10 cellular contexts compared by ENCODE assay signal in the genomic region with DNA sequence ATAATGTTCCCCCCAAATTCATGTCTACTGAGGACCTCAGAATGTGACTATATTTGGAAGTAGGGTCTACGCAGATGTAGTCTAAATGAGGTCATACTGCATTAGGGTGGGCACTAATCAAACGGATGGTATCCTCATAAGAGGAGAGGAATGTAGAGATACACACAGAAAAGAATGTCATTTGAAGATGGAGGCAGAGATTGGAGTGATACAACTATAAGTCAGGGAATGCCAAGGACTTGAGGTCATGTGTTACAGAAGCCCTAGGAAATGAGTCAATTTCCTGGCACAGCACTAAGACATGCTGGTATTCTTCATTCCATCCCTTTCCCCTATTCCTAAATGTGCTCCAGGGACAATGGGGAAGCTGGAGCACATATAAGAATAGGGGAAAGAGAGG. TPM values are rescaled to one million over a fixed set of nuclear protein-coding genes. Genes with fewer than 3 reads are reported as not detected.
DNase-seq lines count a peak whose midpoint lies in the region; ATAC-seq and TF ChIP-seq lines count a peak whose summit lies in the region.
"Had no signal": no experiment of that assay in that cellular context is flagged by ENCODE, and none has a peak within 500 bp of the region (broad histone marks: within the 10 kb centered on the region; RNA-seq: fewer than 3 reads in every experiment).

No MANE protein-coding gene starts in this region.

- peak overlapping the region; percentile 34 for H3K27ac Mint-ChIP-seq in activated naive CD4-positive, alpha-beta T cell treated with anti-CD3 and anti-CD28 coated beads, Interleukin-2, amount 10 ng/mL, durations not matched to agents 7 days and 5 days
- H3K27ac Mint-ChIP-seq in activated T-helper 17 cell treated with anti-CD3 and anti-CD28 coated beads, Interleukin-2, amount 50 U/mL, for 72 hours = peak overlapping the region; percentile 94

- no peak overlapping the region for H3K4me3 Mint-ChIP-seq in activated naive CD4-positive, alpha-beta T cell treated with anti-CD3 and anti-CD28 coated beads, Interleukin-2, amount 10 ng/mL, durations not matched to agents 7 days and 5 days
- peak overlapping the region; percentile 86 for H3K4me3 Mint-ChIP-seq in activated T-helper 17 cell treated with anti-CD3 and anti-CD28 coated beads, Interleukin-2, amount 50 U/mL, for 72 hours

- H3K36me3 ChIP-seq in left ventricle myocardium inferior (no peaks in the 10 kb centered on the region), tibial nerve (no peaks in the 10 kb centered on the region)

- WGBS in tibial nerve, 2 donors = 45 to 55% methylated on average over 2 of the region's 2 CpGs

- DNase-seq in activated naive CD4-positive, alpha-beta T cell treated with anti-CD3 and anti-CD28 coated beads, Interleukin-2, amount 10 ng/mL, durations not matched to agents 7 days and 5 days = no peak
- no peak for DNase-seq in activated naive CD4-positive, alpha-beta T cell treated with anti-CD3 and anti-CD28 coated beads, Interleukin-2, amount 50 U/mL, for 16 hours
- no peak for DNase-seq in left ventricle myocardium inferior
- DNase-seq in tibial nerve (ENCODE audit: low spot score in 2 of 2) = no peak
- no peak for DNase-seq in GM20000 (ENCODE audit: low spot score)
- DNase-seq in activated CD4-positive, alpha-beta T cell treated with anti-CD3 and anti-CD28 coated beads, Interleukin-2, amount 50 U/mL, for 1 hour = no peak
- DNase-seq in NCI-H69 (lab: John Stamatoyannopoulos, UW) = no peak
- DNase-seq: activated gamma-delta T cell had no signal

- H3K27me3 ChIP-seq in left ventricle myocardium inferior (ENCODE audit: low read depth) = no peaks in the 10 kb centered on the region
- no peaks in the 10 kb centered on the region for H3K27me3 ChIP-seq in tibial nerve

- intact Hi-C loops in left ventricle myocardium inferior (cut with micrococcal nuclease) = no loop called here

- TF ChIP-seq CTCF in left ventricle myocardium inferior (IDR thresholded peaks at IDR 0.05; ENCODE audit: borderline replicate concordance) = no peak
- TF ChIP-seq CTCF in tibial nerve (IDR thresholded peaks at IDR 0.05) = no peak
- no peak for TF ChIP-seq CTCF in GM20000 (IDR thresholded peaks at IDR 0.05; ENCODE audit: extremely low read depth, missing control alignments)

- H3K4me1 Mint-ChIP-seq in activated naive CD4-positive, alpha-beta T cell treated with anti-CD3 and anti-CD28 coated beads, Interleukin-2, amount 10 ng/mL, durations not matched to agents 7 days and 5 days = peaks cover 55% of the 10 kb centered on the region
- peaks cover 52% of the 10 kb centered on the region for H3K4me1 Mint-ChIP-seq in activated T-helper 17 cell treated with anti-CD3 and anti-CD28 coated beads, Interleukin-2, amount 50 U/mL, for 72 hours

- H3K27ac ChIP-seq in left ventricle myocardium inferior (replicated peaks) = peak overlapping the region; percentile 83
- H3K27ac ChIP-seq in tibial nerve = peak overlapping the region in 3 of 4 donors; percentile 60 to 84 (median 70)

- H3K36me3 Mint-ChIP-seq in activated naive CD4-positive, alpha-beta T cell treated with anti-CD3 and anti-CD28 coated beads, Interleukin-2, amount 10 ng/mL, durations not matched to agents 7 days and 5 days = peaks cover 16% of the 10 kb centered on the region
- no peaks in the 10 kb centered on the region for H3K36me3 Mint-ChIP-seq in activated T-helper 17 cell treated with anti-CD3 and anti-CD28 coated beads, Interleukin-2, amount 50 U/mL, for 72 hours (ENCODE audit: low read depth)

- H3K9me3 Mint-ChIP-seq in activated naive CD4-positive, alpha-beta T cell treated with anti-CD3 and anti-CD28 coated beads, Interleukin-2, amount 10 ng/mL, durations not matched to agents 7 days and 5 days = peaks cover 15% of the 10 kb centered on the region
- peaks cover 12% of the 10 kb centered on the region for H3K9me3 Mint-ChIP-seq in activated T-helper 17 cell treated with anti-CD3 and anti-CD28 coated beads, Interleukin-2, amount 50 U/mL, for 72 hours

- CTCF ChIA-PET in activated naive CD4-positive, alpha-beta T cell treated with anti-CD3 and anti-CD28 coated beads, Interleukin-2, amount 10 ng/mL, durations not matched to agents 7 days and 5 days (lab: Charles Lee) = interaction anchor here (1.4 to 1.7 kb wide), 3 partner anchors 77 to 91 kb away, joined by 4 to 9 read pairs (median 5); no protein-coding TSS in a partner anchor

- H3K9me3 ChIP-seq in left ventricle myocardium inferior (replicated peaks) (peaks cover 2% of the 10 kb centered on the region), tibial nerve (no peaks in the 10 kb centered on the region)

- H3K4me1 ChIP-seq in left ventricle myocardium inferior = peaks cover 50% of the 10 kb centered on the region
- H3K4me1 ChIP-seq in tibial nerve = peaks cover 0 to 11% (median 2%) of the 10 kb centered on the region in 4 donors

- no peak for TF ChIP-seq POLR2A in tibial nerve (IDR thresholded peaks at IDR 0.05)

- no peak for ATAC-seq in activated T-helper 17 cell treated with anti-CD3 and anti-CD28 coated beads, Interleukin-2, amount 50 U/mL, for 72 hours (replicated peaks)

- TF ChIP-seq EP300 in tibial nerve (IDR thresholded peaks at IDR 0.05) = no peak

- H3K4me3 ChIP-seq in left ventricle myocardium inferior (peak overlapping the region; percentile 57), tibial nerve (no peak overlapping the region)

- H3K27me3 Mint-ChIP-seq in activated naive CD4-positive, alpha-beta T cell treated with anti-CD3 and anti-CD28 coated beads, Interleukin-2, amount 10 ng/mL, durations not matched to agents 7 days and 5 days = peaks cover 7% of the 10 kb centered on the region
- no peaks in the 10 kb centered on the region for H3K27me3 Mint-ChIP-seq in activated T-helper 17 cell treated with anti-CD3 and anti-CD28 coated beads, Interleukin-2, amount 50 U/mL, for 72 hours

RNA-seq across cellular contexts. Expression of a gene that starts 0.8 kb away (rescaled TPM):
- total RNA-seq in activated T-helper 17 cell treated with anti-CD3 and anti-CD28 coated beads, Interleukin-2, amount 50 U/mL, for 72 hours = 1 to 10 TPM; 1.2 to 1.5 TPM
- total RNA-seq in left ventricle myocardium inferior (2.0 TPM), tibial nerve (1 to 10 TPM in 3 of 4 donors, under 1 TPM in 1; 0.44 to 3.1 (median 1.9) TPM)
- total RNA-seq: H1 had no signal

RNA-seq across cellular contexts. Expression of a gene that starts 59.2 kb away (rescaled TPM):
- total RNA-seq in activated T-helper 17 cell treated with anti-CD3 and anti-CD28 coated beads, Interleukin-2, amount 50 U/mL, for 72 hours = 10 to 100 TPM; 35.2 to 42.2 TPM
- total RNA-seq in left ventricle myocardium inferior (14.7 TPM), tibial nerve (1 to 10 TPM; 2.1 to 4.2 (median 2.5) TPM)
